In the genomic region with DNA sequence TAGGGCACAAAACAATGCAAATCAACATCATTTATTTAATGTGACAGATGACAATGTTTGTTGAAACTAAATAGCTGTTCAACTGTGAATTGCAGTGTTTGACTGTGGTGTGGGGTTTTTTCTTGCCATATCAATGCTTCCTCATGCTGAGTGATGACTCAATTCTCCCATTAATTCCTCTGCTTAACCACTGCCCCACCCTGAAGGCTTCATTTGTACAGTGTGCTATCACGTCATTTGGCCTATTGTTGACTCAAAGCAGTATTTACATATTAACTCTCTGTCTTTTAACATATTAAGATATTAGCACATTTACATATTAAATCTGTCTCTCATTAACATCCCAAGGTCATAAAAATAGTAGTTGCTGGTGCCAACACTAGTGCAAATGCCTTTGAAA, we compare ENCODE assay signal across 9 cellular contexts.
DNase-seq lines count a peak whose midpoint lies in the region; ATAC-seq and TF ChIP-seq lines count a peak whose summit lies in the region.
"Had no signal": no experiment of that assay in that cellular context is flagged by ENCODE, and none has a peak within 500 bp of the region (broad histone marks: within the 10 kb centered on the region; RNA-seq: fewer than 3 reads in every experiment).

No MANE protein-coding gene starts in this region.

- no peak overlapping the region for H3K27ac Mint-ChIP-seq in CD8-positive, alpha-beta T cell

- H3K79me2 ChIP-seq in HCT116 (ENCODE audit: insufficient read depth, low read length) = no peaks in the 10 kb centered on the region

- 0 out of 4 replicates have a peak, but pooled peaks cover 0 to 3% of the 10 kb centered on the region in 2 experiments for H3K9me3 ChIP-seq in HCT116 (ENCODE audit: control insufficient read depth in 1 of 2, insufficient read depth in 1 of 2, low read depth in 1 of 2, low read length in 2 of 2)
- peaks cover 6% of the 10 kb centered on the region for H3K9me3 ChIP-seq in CD8-positive, alpha-beta T cell (ENCODE audit: low read length)

- TF ChIP-seq RAD21 in HCT116 (IDR thresholded peaks at IDR 0.05; ENCODE audit: low read depth) = no peak

- H3K36me3 Mint-ChIP-seq in CD8-positive, alpha-beta T cell = peaks cover 1% of the 10 kb centered on the region

- H3K4me3 Mint-ChIP-seq in CD8-positive, alpha-beta T cell = no peak overlapping the region
- H3K4me3 Mint-ChIP-seq: neural crest cell had no signal

- no peaks in the 10 kb centered on the region for H4K20me1 ChIP-seq in HCT116 (ENCODE audit: insufficient read depth)

- H3K4me1 Mint-ChIP-seq in CD8-positive, alpha-beta T cell (ENCODE audit: low read depth) = no peaks in the 10 kb centered on the region
- H3K4me1 Mint-ChIP-seq: neural crest cell had no signal

- no peaks in the 10 kb centered on the region; a peak in 1 of 4 replicates for H3K36me3 ChIP-seq in HCT116 (ENCODE audit: control insufficient read depth in 1 of 2, insufficient read depth in 2 of 2, low read length in 2 of 2)
- H3K36me3 ChIP-seq in CD8-positive, alpha-beta T cell (ENCODE audit: insufficient read depth, low read length) = no peaks in the 10 kb centered on the region

- BruUV-seq in HCT116 (replicated peaks; lab: Mats Ljungman, UMichigan) = no TSS peak

- intact Hi-C loops in HCT116 (cut with micrococcal nuclease) = no loop called here
- intact Hi-C loops in CD8-positive, alpha-beta T cell (cut with DNase I, micrococcal nuclease) = no loop called here

- TF ChIP-seq POLR2A in HCT116 (IDR thresholded peaks at IDR 0.05; ENCODE audit: borderline replicate concordance, extremely low read depth, insufficient read depth, insufficient read length) = no peak

- peak overlapping the region; percentile 51 for H3K4me2 ChIP-seq in HCT116 (ENCODE audit: low read length)

- peaks cover 2% of the 10 kb centered on the region for H3K27me3 Mint-ChIP-seq in CD8-positive, alpha-beta T cell (ENCODE audit: low read depth)

- TF ChIP-seq CTCF in HCT116 (IDR thresholded peaks at IDR 0.05 in 2 of 3, conservative IDR thresholded peaks at IDR 0.05 in 1 of 3; ENCODE audit: borderline replicate concordance in 1 of 3, insufficient read depth in 1 of 3, low read depth in 2 of 3, low read length in 2 of 3) (no peak), fibroblast of the aortic adventitia (IDR thresholded peaks at IDR 0.05; ENCODE audit: insufficient read depth, low read length) (no peak)
- TF ChIP-seq CTCF in CD8-positive, alpha-beta T cell (IDR thresholded peaks at IDR 0.05) = no peak

- H3K27me3 ChIP-seq in HCT116 (ENCODE audit: insufficient read depth, low read length) = no peaks in the 10 kb centered on the region
- H3K27me3 ChIP-seq in CD8-positive, alpha-beta T cell (ENCODE audit: insufficient read depth, low read length) = no peaks in the 10 kb centered on the region

- H3K4me1 ChIP-seq in HCT116 (ENCODE audit: control insufficient read depth in 1 of 2, insufficient read depth in 2 of 2, low read length in 2 of 2) = peaks cover 0 to 19% of the 10 kb centered on the region in 2 experiments; a peak in 2 of 4 replicates
- H3K4me1 ChIP-seq in CD8-positive, alpha-beta T cell (ENCODE audit: insufficient read depth, low read length) = no peaks in the 10 kb centered on the region

- CTCF ChIA-PET in HCT116 (lab: Charles Lee) = no interaction called here
- CTCF ChIA-PET in CD8-positive, alpha-beta T cell (lab: Charles Lee) = no interaction called here

- RAD21 ChIA-PET in HCT116 (lab: Charles Lee; ENCODE audit: low non-redundant PET in 1 of 2, low total read pairs in 2 of 2, uncharacterized antibody in 2 of 2, unreplicated experiment in 2 of 2) = no interaction called here

- no peak overlapping the region for H2AFZ ChIP-seq in HCT116 (ENCODE audit: low read depth, low read length, poor library complexity, severe bottlenecking)

- H3K27ac ChIP-seq in HCT116 (ENCODE audit: low read depth, low read length) = no peak overlapping the region
- no peak overlapping the region for H3K27ac ChIP-seq in CD8-positive, alpha-beta T cell (ENCODE audit: low read depth, low read length)

- H3K4me3 ChIP-seq in HCT116 (replicated peaks in 1 of 2; ENCODE audit: low read depth in 1 of 2, low read length in 2 of 2) (no peak overlapping the region), fibroblast of the aortic adventitia (ENCODE audit: low read depth, low read length) (no peak overlapping the region)
- no peak overlapping the region for H3K4me3 ChIP-seq in CD8-positive, alpha-beta T cell (ENCODE audit: low read depth, low read length)

- peaks cover 20% of the 10 kb centered on the region for H3K9me3 Mint-ChIP-seq in CD8-positive, alpha-beta T cell

- no peak overlapping the region for H3K9ac ChIP-seq in HCT116 (ENCODE audit: low read length)

- ATAC-seq in GM18508 (IDR thresholded peaks at IDR 0.05; ENCODE audit: insufficient read depth, unreplicated experiment) (peak; percentile 90), HCT116 (peak; percentile 77)
- ATAC-seq in CD8-positive, alpha-beta T cell = no peak

- POLR2A ChIA-PET in HCT116 (lab: Charles Lee) = no interaction called here
- POLR2A ChIA-PET in CD8-positive, alpha-beta T cell (lab: Charles Lee) = no interaction called here

- DNase-seq in HCT116 (ENCODE audit: low read depth, low spot score) (peak; percentile 81), NCI-H69 (lab: John Stamatoyannopoulos, UW) (peak; percentile 74), fibroblast of the aortic adventitia (ENCODE audit: low read depth) (peak; percentile 80), dermis blood vessel endothelial cell (no peak), NCI-H524 treated with DMSO at 0.1 percent for 48 hours (lab: John Stamatoyannopoulos, UW) (no peak)
- DNase-seq in CD8-positive, alpha-beta T cell = no peak
- DNase-seq in stimulated activated CD4-positive, alpha-beta T cell treated with anti-CD3 and anti-CD28 coated beads, Interleukin-2, amount 100 ng/mL, for 24 hours = no peak

- H3K9me2 ChIP-seq in HCT116 (ENCODE audit: insufficient read depth) = no peaks in the 10 kb centered on the region

TF ChIP-seq in HCT116, 20 proteins besides CTCF, POLR2A, EP300 and RAD21:
- TF ChIP-seq SRF (IDR thresholded peaks at IDR 0.05; ENCODE audit: low read depth) (0 out of 2 replicates have a peak, but pooled peaks have one; percentile 39), SP1 (IDR thresholded peaks at IDR 0.05; ENCODE audit: low read depth) (peak; percentile 71), CBX3 (IDR thresholded peaks at IDR 0.05; ENCODE audit: low read depth) (peak; percentile 79), ELF1 (IDR thresholded peaks at IDR 0.05; ENCODE audit: borderline replicate concordance, low read depth) (peak; percentile 35), FOSL1 (IDR thresholded peaks at IDR 0.05; ENCODE audit: low read depth) (peak; percentile 89), ZFX (IDR thresholded peaks at IDR 0.05) (no peak), EGR1 (IDR thresholded peaks at IDR 0.05; ENCODE audit: low read depth) (no peak), POLR2AphosphoS5 (IDR thresholded peaks at IDR 0.05; ENCODE audit: low read depth, low read length) (peak; percentile 50; the same call in 1 of the 2 replicates), CEBPB (IDR thresholded peaks at IDR 0.05; ENCODE audit: low read depth) (0 out of 2 replicates have a peak, but pooled peaks have one; percentile 23), JUND (IDR thresholded peaks at IDR 0.05) (peak; percentile 87)
- TF ChIP-seq, protein P1, sequence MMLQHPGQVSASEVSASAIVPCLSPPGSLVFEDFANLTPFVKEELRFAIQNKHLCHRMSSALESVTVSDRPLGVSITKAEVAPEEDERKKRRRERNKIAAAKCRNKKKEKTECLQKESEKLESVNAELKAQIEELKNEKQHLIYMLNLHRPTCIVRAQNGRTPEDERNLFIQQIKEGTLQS (IDR thresholded peaks at IDR 0.05) = 0 out of 2 replicates have a peak, but pooled peaks have one; percentile 50
- TF ChIP-seq, protein P2, sequence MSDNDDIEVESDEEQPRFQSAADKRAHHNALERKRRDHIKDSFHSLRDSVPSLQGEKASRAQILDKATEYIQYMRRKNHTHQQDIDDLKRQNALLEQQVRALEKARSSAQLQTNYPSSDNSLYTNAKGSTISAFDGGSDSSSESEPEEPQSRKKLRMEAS (IDR thresholded peaks at IDR 0.05) = no peak

Comparison
In these comparisons a context has a peak if more than half of its experiments do, and no peak if none do; other contexts are left out.
1. DNase-seq: peak in HCT116 (single experiment), NCI-H69 (single experiment) and fibroblast of the aortic adventitia (single experiment); none in CD8-positive, alpha-beta T cell (0 of 7), stimulated activated CD4-positive, alpha-beta T cell treated with anti-CD3 and anti-CD28 coated beads, Interleukin-2, amount 100 ng/mL, for 24 hours (0 of 2), dermis blood vessel endothelial cell (single experiment) and NCI-H524 treated with DMSO at 0.1 percent for 48 hours (single experiment).